In genomic region chr15:36598529-36599177, GRCh38 we compare ENCODE assay signal across 14 cellular contexts. TPM values are rescaled to one million over a fixed set of nuclear protein-coding genes. Genes with fewer than 3 reads are reported as not detected.
DNase-seq lines count a peak whose midpoint lies in the region; ATAC-seq and TF ChIP-seq lines count a peak whose summit lies in the region.
"Had no signal": no experiment of that assay in that cellular context is flagged by ENCODE, and none has a peak within 500 bp of the region (broad histone marks: within the 10 kb centered on the region; RNA-seq: fewer than 3 reads in every experiment).

No MANE protein-coding gene starts in this region.

- TF ChIP-seq CTCF in AG04449 (IDR thresholded peaks at IDR 0.05; ENCODE audit: insufficient read depth, low read length, missing control alignments) (no peak), HFFc6 (IDR thresholded peaks at IDR 0.05) (no peak), astrocyte of the spinal cord (IDR thresholded peaks at IDR 0.05; ENCODE audit: low read depth, low read length) (no peak), mesothelial cell of epicardium (IDR thresholded peaks at IDR 0.05; ENCODE audit: unreplicated experiment) (no peak), endothelial cell (IDR thresholded peaks at IDR 0.05; ENCODE audit: unreplicated experiment) (no peak)

- H3K4me3 ChIP-seq in AG04449 (ENCODE audit: low read depth, low read length) (peak overlapping the region; percentile 16), astrocyte of the spinal cord (ENCODE audit: low read depth, low read length) (no peak overlapping the region)
- H3K4me3 ChIP-seq: adrenal gland had no signal

- H3K9me3 Mint-ChIP-seq in HFFc6 (no peaks in the 10 kb centered on the region), mesothelial cell of epicardium (no peaks in the 10 kb centered on the region), endothelial cell (ENCODE audit: unreplicated experiment) (no peaks in the 10 kb centered on the region)
- H3K9me3 Mint-ChIP-seq: activated T-cell treated with anti-CD3 and anti-CD28 coated beads, Interleukin-2, amount 50 U/mL, for 4 hours had no signal

- ATAC-seq in GM21619 (IDR thresholded peaks at IDR 0.05; ENCODE audit: unreplicated experiment) (no peak), GM19324 (IDR thresholded peaks at IDR 0.05; ENCODE audit: low FRiP score, unreplicated experiment) (no peak)
- ATAC-seq: activated T-cell treated with anti-CD3 and anti-CD28 coated beads, Interleukin-2, amount 50 U/mL, for 4 hours had no signal

- H3K4me3 Mint-ChIP-seq in HFFc6: peak overlapping the region; percentile 76
- H3K4me3 Mint-ChIP-seq in mesothelial cell of epicardium: peak overlapping the region; percentile 39
- no peak overlapping the region for H3K4me3 Mint-ChIP-seq in endothelial cell (ENCODE audit: unreplicated experiment)
- H3K4me3 Mint-ChIP-seq: activated T-cell treated with anti-CD3 and anti-CD28 coated beads, Interleukin-2, amount 50 U/mL, for 4 hours had no signal

- DNase-seq in AG04449 (ENCODE audit: low read depth, low spot score) (no peak), HFFc6 (no peak), astrocyte of the spinal cord (ENCODE audit: low read depth, low spot score) (peak; percentile 53), mesothelial cell of epicardium (ENCODE audit: low spot score in 2 of 2, unreplicated experiment in 2 of 2) (no peak), endothelial cell (ENCODE audit: low spot score) (no peak)
- DNase-seq in activated CD4-positive, CD25-positive, alpha-beta regulatory T cell treated with anti-CD3 and anti-CD28 coated beads, Interleukin-2, amount 50 U/mL, for 72 hours: no peak
- DNase-seq: activated CD4-positive, alpha-beta T cell treated with anti-CD3 and anti-CD28 coated beads for 48 hours; activated T-cell treated with anti-CD3 and anti-CD28 coated beads, Interleukin-2, amount 50 U/mL, for 4 hours; adrenal gland; H7; NCI-H1048; RPMI8226 had no signal

- CTCF ChIA-PET in AG04449 (lab: Yijun Ruan, JAX): interaction anchor here (1.6 kb wide), 1 partner anchor 9 kb away, joined by 3 read pairs; no protein-coding TSS in a partner anchor

- H3K27me3 Mint-ChIP-seq in HFFc6 (ENCODE audit: insufficient read depth) (no peaks in the 10 kb centered on the region), mesothelial cell of epicardium (ENCODE audit: low read depth) (no peaks in the 10 kb centered on the region), endothelial cell (ENCODE audit: unreplicated experiment) (no peaks in the 10 kb centered on the region)

- H3K4me1 Mint-ChIP-seq in HFFc6 (ENCODE audit: low read depth) (peaks cover 89% of the 10 kb centered on the region), mesothelial cell of epicardium (peaks cover 86% of the 10 kb centered on the region), endothelial cell (ENCODE audit: unreplicated experiment) (peaks cover 5% of the 10 kb centered on the region)

- H3K36me3 Mint-ChIP-seq in HFFc6 (ENCODE audit: low read depth): peaks cover 7% of the 10 kb centered on the region
- H3K36me3 Mint-ChIP-seq in mesothelial cell of epicardium: no peaks in the 10 kb centered on the region
- no peaks in the 10 kb centered on the region for H3K36me3 Mint-ChIP-seq in endothelial cell (ENCODE audit: low read depth, unreplicated experiment)

- in situ Hi-C loops in astrocyte of the spinal cord (cut with HindIII; ENCODE audit: low sequenced_read_pairs): no loop called here

- H3K27ac Mint-ChIP-seq in HFFc6 (peak overlapping the region; percentile 78), mesothelial cell of epicardium (peak overlapping the region; percentile 94), endothelial cell (ENCODE audit: unreplicated experiment) (no peak overlapping the region)

- POLR2A ChIA-PET in AG04449 (lab: Yijun Ruan, JAX): no interaction called here

RNA-seq across cellular contexts. Expression of gene CDIN1, which starts 19.2 kb away (rescaled TPM):
- total RNA-seq in HFFc6 (2021; fragmentation: NEBNext Ultra II Directional; extraction: Animal tissue kit (Norgen Biotek cat#: 25700)): 10 to 100 TPM; 19.4 to 24.4 (median 20.4) TPM
- 81.6 to 95.5 TPM (median 86.6 TPM) in 3 replicates for total RNA-seq in mesothelial cell of epicardium
- 14.0 TPM for total RNA-seq in endothelial cell (ENCODE audit: unreplicated experiment)
